Comparison of ENCODE assay signal across 26 cellular contexts in the genomic region with DNA sequence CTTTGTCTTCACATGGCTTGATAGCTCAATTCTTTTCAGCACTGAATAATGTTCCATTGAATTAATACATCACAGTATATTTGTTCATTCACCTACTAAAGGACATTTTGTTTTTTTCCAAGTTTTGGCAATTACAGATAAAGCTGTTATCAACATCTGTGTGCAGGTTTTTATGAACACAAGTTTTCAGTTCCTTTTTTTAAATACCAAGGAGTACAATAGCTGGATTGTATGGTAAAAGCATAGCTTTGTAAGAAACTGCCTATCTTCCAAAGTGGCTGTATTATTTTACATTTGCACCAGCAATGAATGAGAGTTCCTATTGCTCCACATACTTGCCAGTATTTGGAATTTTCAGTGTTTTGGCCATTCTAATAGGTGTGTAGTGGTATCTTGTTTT. TPM values are rescaled to one million over a fixed set of nuclear protein-coding genes. Genes with fewer than 3 reads are reported as not detected.
"Had no signal": no experiment of that assay in that cellular context is flagged by ENCODE, and none has a peak within 500 bp of the region (broad histone marks: within the 10 kb centered on the region; RNA-seq: fewer than 3 reads in every experiment).

No MANE protein-coding gene starts in this region.

- H3K27ac ChIP-seq: brain microvascular endothelial cell, cardiac muscle cell, SJSA1 had no signal

- H3K4me3 ChIP-seq: cardiac muscle cell, SJSA1 had no signal

- FAIRE-seq: RCC 7860 had no signal

- H3K4me3 Mint-ChIP-seq: activated CD8-positive, alpha-beta T cell treated with anti-CD3 and anti-CD28 coated beads, Interleukin-2, amount 10 ng/mL, durations not matched to agents 7 days and 5 days; activated naive CD4-positive, alpha-beta T cell treated with anti-CD3 and anti-CD28 coated beads, Interleukin-2, amount 10 ng/mL, durations not matched to agents 7 days and 5 days; activated naive CD8-positive, alpha-beta T cell treated with anti-CD3 and anti-CD28 coated beads for 36 hours; activated T-cell treated with anti-CD3 and anti-CD28 coated beads, Interleukin-2, amount 50 U/mL, for 4 hours; T-helper 1 cell treated with Interleukin-12 subunit alpha and Interleukin-12 subunit beta and Interleukin-4 antibody, amounts not matched to agents 30 μg/mL and 1 μg/mL, for 36 hours; WTC11 had no signal

- H3K9me3 ChIP-seq: SJSA1 had no signal

- DNase-seq: activated CD4-positive, alpha-beta T cell treated with anti-CD3 and anti-CD28 coated beads for 48 hours; activated CD4-positive, alpha-beta T cell treated with anti-CD3 and anti-CD28 coated beads, Interleukin-2, amount 50 U/mL, for 4 hours; activated CD4-positive, CD25-positive, alpha-beta regulatory T cell treated with anti-CD3 and anti-CD28 coated beads, Interleukin-2, amount 50 U/mL, for 72 hours; activated CD8-positive, alpha-beta T cell treated with anti-CD3 and anti-CD28 coated beads, Interleukin-2, amount 10 ng/mL, durations not matched to agents 7 days and 5 days; activated gamma-delta T cell treated with Interleukin-2 at 50 U/mL for 16 hours; activated naive CD4-positive, alpha-beta T cell treated with anti-CD3 and anti-CD28 coated beads, Interleukin-2, amount 10 ng/mL, durations not matched to agents 7 days and 5 days; activated naive CD8-positive, alpha-beta T cell treated with anti-CD3 and anti-CD28 coated beads for 36 hours; activated T-cell treated with anti-CD3 and anti-CD28 coated beads, Interleukin-2, amount 50 U/mL, for 4 hours; brain microvascular endothelial cell; NCI-H1092; NCI-H1417; NCI-H1694; NCI-H2029; NCI-H2107; NCI-H2171 treated with DMSO at 0.1 percent for 48 hours; NCI-H226; NCI-H526 treated with DMSO at 0.1 percent for 48 hours; NCI-H82; NK-92 treated with Interleukin-12 subunit alpha and Interleukin-12 subunit beta, amount 100 ng/mL, for 24 hours; PC-3; SHP77 had no signal

- ATAC-seq: activated CD8-positive, alpha-beta T cell treated with anti-CD3 and anti-CD28 coated beads, Interleukin-2, amount 10 ng/mL, durations not matched to agents 7 days and 5 days; activated T-cell treated with anti-CD3 and anti-CD28 coated beads, Interleukin-2, amount 50 U/mL, for 4 hours; PC-3; WTC11 had no signal

- H3K27ac Mint-ChIP-seq: activated CD8-positive, alpha-beta T cell treated with anti-CD3 and anti-CD28 coated beads, Interleukin-2, amount 10 ng/mL, durations not matched to agents 7 days and 5 days; activated naive CD4-positive, alpha-beta T cell treated with anti-CD3 and anti-CD28 coated beads, Interleukin-2, amount 10 ng/mL, durations not matched to agents 7 days and 5 days; activated naive CD8-positive, alpha-beta T cell treated with anti-CD3 and anti-CD28 coated beads for 36 hours; T-helper 1 cell treated with Interleukin-12 subunit alpha and Interleukin-12 subunit beta and Interleukin-4 antibody, amounts not matched to agents 30 μg/mL and 1 μg/mL, for 36 hours; WTC11 had no signal

- H3K36me3 Mint-ChIP-seq: WTC11 had no signal

- H3K36me3 ChIP-seq: brain microvascular endothelial cell, cardiac muscle cell, SJSA1 had no signal

RNA-seq across cellular contexts. Expression of gene MCOLN2, which starts 4.8 kb away (rescaled TPM):
- total RNA-seq: cardiac muscle cell had no signal
- polyA plus RNA-seq: cardiac muscle cell had no signal
